17 cellular contexts compared by ENCODE assay signal in the genomic region with DNA sequence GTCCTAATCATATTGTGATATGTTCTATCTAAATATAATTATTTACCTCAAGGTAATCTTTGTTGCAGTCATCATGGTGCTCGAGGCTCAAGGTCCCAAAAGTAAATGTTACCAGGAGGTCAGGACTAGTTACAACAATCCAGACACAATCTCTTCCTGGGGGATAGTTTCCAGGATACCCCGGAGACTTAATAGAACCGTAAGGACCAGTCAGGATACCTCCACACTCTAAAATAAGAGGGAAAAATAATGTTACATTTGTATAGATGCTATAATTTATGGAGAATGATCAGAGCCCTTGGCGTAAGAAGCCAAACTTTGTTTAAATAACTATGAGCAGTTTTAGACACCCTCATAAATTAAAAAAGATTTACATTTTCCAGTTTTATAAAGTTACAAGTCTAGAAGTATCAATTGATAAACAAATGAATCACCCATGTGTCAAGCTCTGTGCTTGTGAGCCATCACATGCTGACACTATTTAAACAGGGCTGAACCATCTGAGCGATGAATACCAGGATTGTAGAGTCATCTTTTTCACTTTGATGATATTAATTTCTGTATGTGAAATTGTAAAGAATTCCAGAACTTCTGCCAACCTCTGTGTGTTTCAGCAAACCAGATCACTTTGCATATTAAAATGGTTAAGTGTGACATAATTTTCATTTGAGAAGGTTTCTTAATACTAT. TPM values are rescaled to one million over a fixed set of nuclear protein-coding genes. Genes with fewer than 3 reads are reported as not detected.
DNase-seq lines count a peak whose midpoint lies in the region; ATAC-seq and TF ChIP-seq lines count a peak whose summit lies in the region.
"Had no signal": no experiment of that assay in that cellular context is flagged by ENCODE, and none has a peak within 500 bp of the region (broad histone marks: within the 10 kb centered on the region; RNA-seq: fewer than 3 reads in every experiment).

No MANE protein-coding gene starts in this region.

- H3K4me1 ChIP-seq in mammary epithelial cell (ENCODE audit: insufficient read depth, low read length) (no peaks in the 10 kb centered on the region), gastroesophageal sphincter (peaks cover 0 to 6% (median 0%) of the 10 kb centered on the region in 3 donors)

- H3K27ac ChIP-seq in mammary epithelial cell (ENCODE audit: insufficient read depth, low read depth, low read length) (no peak overlapping the region), gastroesophageal sphincter (no peak overlapping the region)

- DNase-seq in AG09309 (ENCODE audit: low read depth), result peak; percentile 34
- DNase-seq in MG63, result peak; percentile 54
- DNase-seq in mammary epithelial cell, result peak; percentile 71
- peak; percentile 25 for DNase-seq in kidney epithelial cell (ENCODE audit: low read depth)
- DNase-seq: activated CD4-positive, alpha-beta T cell treated with anti-CD3 and anti-CD28 coated beads for 36 hours; activated naive CD8-positive, alpha-beta T cell treated with anti-CD3 and anti-CD28 coated beads for 36 hours; hippocampal formation; left ventricle myocardium superior; naive B cell; NCI-H2029 treated with DMSO at 0.1 percent for 48 hours; NCI-H774; Right ventricle myocardium superior; substantia nigra had no signal

- H3K9me3 ChIP-seq in MG63 (peaks cover 3% of the 10 kb centered on the region; the same call in 1 of the 2 replicates), mammary epithelial cell (replicated peaks; ENCODE audit: insufficient read depth, low read length) (no peaks in the 10 kb centered on the region), gastroesophageal sphincter (no peaks in the 10 kb centered on the region)

- H3K79me2 ChIP-seq in mammary epithelial cell (ENCODE audit: insufficient read depth, low read length), result no peaks in the 10 kb centered on the region

- H3K36me3 ChIP-seq in MG63 (no peaks in the 10 kb centered on the region), mammary epithelial cell (ENCODE audit: insufficient read depth, low read length) (no peaks in the 10 kb centered on the region), kidney epithelial cell (ENCODE audit: control insufficient read depth, insufficient read depth, low read length) (no peaks in the 10 kb centered on the region), gastroesophageal sphincter (no peaks in the 10 kb centered on the region)

- H4K20me1 ChIP-seq in mammary epithelial cell (ENCODE audit: insufficient read depth, low read length), result no peaks in the 10 kb centered on the region

- TF ChIP-seq CTCF in AG09309 (IDR thresholded peaks at IDR 0.05; ENCODE audit: control insufficient read depth, insufficient read depth, low read depth, low read length, missing control alignments) (no peak), mammary epithelial cell (conservative IDR thresholded peaks at IDR 0.05 in 1 of 2, IDR thresholded peaks at IDR 0.05 in 1 of 2; ENCODE audit: extremely low read depth in 1 of 2, insufficient read depth in 1 of 2, low read depth in 1 of 2, low read length in 2 of 2) (no peak), kidney epithelial cell (IDR thresholded peaks at IDR 0.05; ENCODE audit: insufficient read depth, low read length, poor library complexity, severe bottlenecking) (no peak), gastroesophageal sphincter (IDR thresholded peaks at IDR 0.05) (no peak)

- H3K4me3 ChIP-seq in AG09309 (ENCODE audit: control insufficient read depth, low read depth, low read length) (no peak overlapping the region), MG63 (no peak overlapping the region), mammary epithelial cell (replicated peaks in 1 of 3; ENCODE audit: insufficient read depth in 1 of 3, low read depth in 2 of 3, low read length in 3 of 3) (no peak overlapping the region), kidney epithelial cell (ENCODE audit: low read depth, low read length) (no peak overlapping the region), gastroesophageal sphincter (no peak overlapping the region)

- no peak for TF ChIP-seq POLR2A in gastroesophageal sphincter (IDR thresholded peaks at IDR 0.05)

- no peak for ATAC-seq in GM18498 (IDR thresholded peaks at IDR 0.05; ENCODE audit: unreplicated experiment)
- no peak for ATAC-seq in GM19463 (IDR thresholded peaks at IDR 0.05; ENCODE audit: unreplicated experiment)
- ATAC-seq in GM19397 (IDR thresholded peaks at IDR 0.05; ENCODE audit: unreplicated experiment), result no peak
- ATAC-seq in gastroesophageal sphincter, result no peak
- ATAC-seq: activated CD4-positive, alpha-beta T cell treated with anti-CD3 and anti-CD28 coated beads for 36 hours; left ventricle myocardium superior had no signal

- H3K9ac ChIP-seq in mammary epithelial cell (ENCODE audit: insufficient read depth, low read length), result no peak overlapping the region

- H3K27me3 ChIP-seq in MG63 (no peaks in the 10 kb centered on the region), mammary epithelial cell (ENCODE audit: insufficient read depth, low read length) (no peaks in the 10 kb centered on the region), kidney epithelial cell (ENCODE audit: control insufficient read depth, insufficient read depth, low read length) (no peaks in the 10 kb centered on the region), gastroesophageal sphincter (no peaks in the 10 kb centered on the region)

- CTCF ChIA-PET in mammary epithelial cell (lab: Charles Lee; ENCODE audit: low non-redundant PET), result no interaction called here

- dilution Hi-C loops in mammary epithelial cell (cut with HindIII; ENCODE audit: low sequenced_read_pairs), result no loop called here

- WGBS in mammary epithelial cell (ENCODE audit: low coverage, missing lambda C conversion rate), result 85% methylated on average over 5 of the region's 5 CpGs
- 32 to 55% methylated on average over 5 of the region's 5 CpGs for WGBS in gastroesophageal sphincter (ENCODE audit: low coverage in 1 of 2), 2 donors

- in situ Hi-C loops in mammary epithelial cell (cut with MboI; ENCODE audit: low sequenced_read_pairs in 2 of 2), result no loop called here

- no TSS peak for BruUV-seq in mammary epithelial cell (replicated peaks; lab: Mats Ljungman, UMichigan)

- H2AFZ ChIP-seq in mammary epithelial cell (ENCODE audit: low read depth, low read length), result no peak overlapping the region

- intact Hi-C loops in mammary epithelial cell (cut with micrococcal nuclease), result no loop called here

- H3K4me2 ChIP-seq in mammary epithelial cell (ENCODE audit: insufficient read depth, low read depth, low read length), result no peak overlapping the region

- TF ChIP-seq EP300 in gastroesophageal sphincter (IDR thresholded peaks at IDR 0.05), result no peak

RNA-seq across cellular contexts. Expression of a gene that starts 41.3 kb away (rescaled TPM):
- total RNA-seq in MG63 (2014; rRNA removed; shearing (Covaris generic); ENCODE audit: low replicate concordance), result 0.10 and 8.9 TPM in 2 replicates
- total RNA-seq in mammary epithelial cell (under 1 TPM; 0.28 to 0.67 TPM), kidney epithelial cell (1.3 and 4.1 TPM in 2 replicates), gastroesophageal sphincter (1 to 10 TPM in 3 of 4 donors, under 1 TPM in 1; 0.37 to 2.8 (median 1.6) TPM)
- 0.06 TPM for polyA plus RNA-seq in mammary epithelial cell
- 0.36 TPM for polyA minus RNA-seq in mammary epithelial cell
